Comparison of ENCODE assay signal across 1 cellular context in genomic region chr7:36018816-36019484, GRCh38.
TF ChIP-seq lines count a peak whose summit lies in the region.

No MANE protein-coding gene starts in this region.

TF ChIP-seq in IMR-90, 13 proteins besides CTCF, POLR2A, EP300 and RAD21:
- TF ChIP-seq USF2 (IDR thresholded peaks at IDR 0.05; ENCODE audit: low read depth, low read length) = no peak
- no peak for TF ChIP-seq NFE2L2 (IDR thresholded peaks at IDR 0.05; ENCODE audit: low read depth, low read length)
- TF ChIP-seq RCOR1 (IDR thresholded peaks at IDR 0.05; ENCODE audit: insufficient replicate concordance, low read length) = no peak
- TF ChIP-seq BHLHE40 (IDR thresholded peaks at IDR 0.05; ENCODE audit: low read depth, low read length) = no peak
- TF ChIP-seq SMC3 (IDR thresholded peaks at IDR 0.05; ENCODE audit: low read depth, low read length) = no peak
- no peak for TF ChIP-seq CHD1 (IDR thresholded peaks at IDR 0.05; ENCODE audit: low read depth, low read length)
- no peak for TF ChIP-seq CEBPB (IDR thresholded peaks at IDR 0.05; ENCODE audit: low read depth, low read length)
- no peak for TF ChIP-seq MXI1 (IDR thresholded peaks at IDR 0.05; ENCODE audit: borderline replicate concordance, low read depth, low read length)
- no peak for TF ChIP-seq FOS (IDR thresholded peaks at IDR 0.05; ENCODE audit: low read depth, low read length)
- no peak for TF ChIP-seq ELK1 (IDR thresholded peaks at IDR 0.05; ENCODE audit: borderline replicate concordance, low read depth, low read length)
- no peak for TF ChIP-seq MAZ (IDR thresholded peaks at IDR 0.05; ENCODE audit: borderline replicate concordance, low read depth, low read length)
- TF ChIP-seq RFX5 (IDR thresholded peaks at IDR 0.05; ENCODE audit: low read depth, low read length) = no peak
- no peak for TF ChIP-seq MAFK (IDR thresholded peaks at IDR 0.05; ENCODE audit: low read depth, low read length)
TF ChIP-seq in IMR-90: peak in this region for 0.
